26 cellular contexts compared by ENCODE assay signal in the genomic region with DNA sequence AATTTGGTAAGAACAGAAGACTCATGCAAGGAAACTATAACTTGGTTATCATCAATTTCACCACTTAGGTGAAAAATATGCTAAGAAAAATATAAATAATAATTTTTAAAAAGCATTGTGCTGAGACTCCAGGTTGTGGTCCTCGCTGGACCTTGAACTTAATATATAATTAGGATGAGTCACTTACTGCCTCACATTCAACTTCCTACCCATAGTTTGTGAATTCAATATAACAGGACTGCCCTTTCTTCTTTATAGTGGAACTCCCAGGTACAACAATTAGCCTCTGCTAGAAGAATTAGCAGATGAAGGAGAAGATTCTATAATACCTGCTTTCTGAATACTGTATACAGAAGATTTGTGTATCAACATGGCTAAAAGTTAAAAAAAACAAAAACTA.
"Had no signal": no experiment of that assay in that cellular context is flagged by ENCODE, and none has a peak within 500 bp of the region (broad histone marks: within the 10 kb centered on the region; RNA-seq: fewer than 3 reads in every experiment).

No MANE protein-coding gene starts in this region.

- H3K9me3 Mint-ChIP-seq: natural killer cell treated with Interleukin-12 subunit alpha and Interleukin-12 subunit beta and Interleukin-15 and Interleukin-18, amount 100 ng/mL, for 72 hours; stimulated activated memory B cell treated with anti-CD40 and anti-IgM and Interleukin-4, amounts not matched to agents 10 μg/mL and 1 μg/mL and 100 μg/mL, for 72 hours had no signal

- H3K4me2 ChIP-seq: smooth muscle cell had no signal

- H3K4me3 Mint-ChIP-seq: mesothelial cell of epicardium; naive thymus-derived CD4-positive, alpha-beta T cell; natural killer cell treated with Interleukin-12 subunit alpha and Interleukin-12 subunit beta and Interleukin-15 and Interleukin-18, amount 100 ng/mL, for 72 hours; stimulated activated memory B cell treated with anti-CD40 and anti-IgM and Interleukin-4, amounts not matched to agents 10 μg/mL and 1 μg/mL and 100 μg/mL, for 72 hours had no signal

- H3K27me3 Mint-ChIP-seq: progenitor cell of endocrine pancreas had no signal

- H3K36me3 ChIP-seq: left ventricle myocardium inferior, ovary, sigmoid colon, stomach, thyroid gland, transverse colon, upper lobe of left lung, vagina had no signal

- H3K27ac ChIP-seq: left ventricle myocardium inferior, ovary, sigmoid colon, stomach, testis, thyroid gland, transverse colon, upper lobe of left lung, vagina had no signal

- H3K4me3 ChIP-seq: left ventricle myocardium inferior, lung, ovary, sigmoid colon, smooth muscle cell, stomach, testis, thyroid gland, transverse colon, upper lobe of left lung, vagina had no signal

- H3K4me1 Mint-ChIP-seq: mesothelial cell of epicardium; naive thymus-derived CD4-positive, alpha-beta T cell; stimulated activated memory B cell treated with anti-CD40 and anti-IgM and Interleukin-4, amounts not matched to agents 10 μg/mL and 1 μg/mL and 100 μg/mL, for 72 hours had no signal

- H3K27ac Mint-ChIP-seq: mesothelial cell of epicardium; naive thymus-derived CD4-positive, alpha-beta T cell; natural killer cell treated with Interleukin-12 subunit alpha and Interleukin-12 subunit beta and Interleukin-15 and Interleukin-18, amount 100 ng/mL, for 72 hours; progenitor cell of endocrine pancreas; stimulated activated memory B cell treated with anti-CD40 and anti-IgM and Interleukin-4, amounts not matched to agents 10 μg/mL and 1 μg/mL and 100 μg/mL, for 72 hours had no signal

- H3K36me3 Mint-ChIP-seq: mesothelial cell of epicardium; naive thymus-derived CD4-positive, alpha-beta T cell; natural killer cell treated with Interleukin-12 subunit alpha and Interleukin-12 subunit beta and Interleukin-15 and Interleukin-18, amount 100 ng/mL, for 72 hours; stimulated activated memory B cell treated with anti-CD40 and anti-IgM and Interleukin-4, amounts not matched to agents 10 μg/mL and 1 μg/mL and 100 μg/mL, for 72 hours had no signal

- ATAC-seq: naive thymus-derived CD4-positive, alpha-beta T cell; natural killer cell treated with Interleukin-12 subunit alpha and Interleukin-12 subunit beta and Interleukin-15 and Interleukin-18, amount 100 ng/mL, for 72 hours; right cardiac atrium; stimulated activated memory B cell treated with anti-CD40 and anti-IgM and Interleukin-4, amounts not matched to agents 10 μg/mL and 1 μg/mL and 100 μg/mL, for 72 hours had no signal

- H3K9me3 ChIP-seq: left ventricle myocardium inferior, ovary, sigmoid colon, stomach, testis, thyroid gland, transverse colon, upper lobe of left lung, vagina had no signal

- H3K27me3 ChIP-seq: ovary, sigmoid colon, stomach, testis, thyroid gland, transverse colon, upper lobe of left lung, vagina had no signal

- DNase-seq: hippocampal formation; kidney glomerular epithelial cell; left ventricle myocardium inferior; mesendoderm; naive thymus-derived CD4-positive, alpha-beta T cell; ovary; retina; right cardiac atrium; sigmoid colon; stimulated activated CD4-positive, alpha-beta T cell treated with anti-CD3 and anti-CD28 coated beads, Interleukin-1b, Interleukin-23, amount 100 ng/mL, for 48 hours; stimulated activated CD4-positive, alpha-beta T cell treated with anti-CD3 and anti-CD28 coated beads, Interleukin-2, amount 100 ng/mL, for 48 hours; stimulated activated CD4-positive, alpha-beta T cell treated with anti-CD3 and anti-CD28 coated beads, Interleukin-4, amount 100 ng/mL, for 4 hours; stimulated activated CD8-positive, alpha-beta memory T cell treated with anti-CD3 and anti-CD28 coated beads, Interleukin-4, amount 100 ng/mL, for 48 hours; stimulated activated naive CD4-positive, alpha-beta T cell treated with Interleukin-2 at 50 U/mL for 16 hours; stomach; testis; thyroid gland; transverse colon; upper lobe of left lung had no signal

- H3K4me1 ChIP-seq: left ventricle myocardium inferior, sigmoid colon, stomach, testis, thyroid gland, upper lobe of left lung, vagina had no signal
